ENCODE assay signal across 5 cellular contexts in genomic region chr4:144019277-144019676, GRCh38. TPM values are rescaled to one million over a fixed set of nuclear protein-coding genes. Genes with fewer than 3 reads are reported as not detected.
"Had no signal": no experiment of that assay in that cellular context is flagged by ENCODE, and none has a peak within 500 bp of the region (broad histone marks: within the 10 kb centered on the region; RNA-seq: fewer than 3 reads in every experiment).

GYPB (minus strand) TSS chr4:144019380; CDS start chr4:144019287, 93 bp downstream.

RNA-seq across cellular contexts. Expression of gene GYPB, which starts in this region (rescaled TPM):
- total RNA-seq: GM23338, H1, H9, HepG2, HT-29 had no signal
